ENCODE assay signal across 32 cellular contexts in genomic region chr13:101730420-101731000, GRCh38.
DNase-seq lines count a peak whose midpoint lies in the region; ATAC-seq and TF ChIP-seq lines count a peak whose summit lies in the region.
"Had no signal": no experiment of that assay in that cellular context is flagged by ENCODE, and none has a peak within 500 bp of the region (broad histone marks: within the 10 kb centered on the region; RNA-seq: fewer than 3 reads in every experiment).

No MANE protein-coding gene starts in this region.

- H3K4me1 ChIP-seq in A673 (ENCODE audit: insufficient read depth, low read length, poor library complexity, severe bottlenecking): no peaks in the 10 kb centered on the region
- H3K4me1 ChIP-seq: heart left ventricle, prostate gland, sigmoid colon had no signal

- peaks cover 2% of the 10 kb centered on the region for H3K27me3 Mint-ChIP-seq in activated CD4-positive, alpha-beta memory T cell treated with anti-CD3 and anti-CD28 coated beads, Interleukin-2, amount 10 ng/mL, durations not matched to agents 7 days and 5 days
- H3K27me3 Mint-ChIP-seq: brain had no signal

- intact Hi-C loops in A673 (cut with micrococcal nuclease; ENCODE audit: unreplicated experiment): no loop called here

- H3K4me1 Mint-ChIP-seq in activated CD4-positive, alpha-beta memory T cell treated with anti-CD3 and anti-CD28 coated beads, Interleukin-2, amount 10 ng/mL, durations not matched to agents 7 days and 5 days: no peaks in the 10 kb centered on the region
- H3K4me1 Mint-ChIP-seq: naive B cell had no signal

- H3K4me3 Mint-ChIP-seq in activated CD4-positive, alpha-beta memory T cell treated with anti-CD3 and anti-CD28 coated beads, Interleukin-2, amount 10 ng/mL, durations not matched to agents 7 days and 5 days: no peak overlapping the region
- H3K4me3 Mint-ChIP-seq: activated T-helper 1 cell treated with anti-CD3 and anti-CD28 coated beads, Interleukin-12 subunit alpha, Interleukin-12 subunit beta, Interleukin-2, Interleukin-4 antibody, amounts not matched to agents 30 ng/mL and 10 ng/mL and 1 ng/mL, durations not matched to agents 14 hours and 24 hours and 36 hours; brain; naive B cell; T-helper 1 cell treated with Interleukin-12 subunit alpha and Interleukin-12 subunit beta and Interleukin-4 antibody, amounts not matched to agents 30 μg/mL and 1 μg/mL, for 36 hours had no signal

- no peak overlapping the region for H3K4me3 ChIP-seq in fibroblast of mammary gland (ENCODE audit: control insufficient read depth, low read depth, low read length)
- no peak overlapping the region for H3K4me3 ChIP-seq in A673 (ENCODE audit: low read depth, low read length, poor library complexity, severe bottlenecking)
- H3K4me3 ChIP-seq: BLaER1 treated with 17β-estradiol and CSF1 and Interleukin-3, amounts not matched to agents 10 nM and 100 nM; dorsolateral prefrontal cortex; esophagus muscularis mucosa; GM12878; heart left ventricle; prostate gland; sigmoid colon had no signal

- H3K27me3 ChIP-seq in A673 (replicated peaks; ENCODE audit: insufficient read depth, low read depth, low read length, poor library complexity): no peaks in the 10 kb centered on the region
- H3K27me3 ChIP-seq: BLaER1 treated with 17β-estradiol and CSF1 and Interleukin-3, amounts not matched to agents 10 nM and 100 nM; dorsolateral prefrontal cortex; esophagus muscularis mucosa; heart left ventricle; sigmoid colon had no signal

- no peak overlapping the region for H3K27ac Mint-ChIP-seq in activated CD4-positive, alpha-beta memory T cell treated with anti-CD3 and anti-CD28 coated beads, Interleukin-2, amount 10 ng/mL, durations not matched to agents 7 days and 5 days
- H3K27ac Mint-ChIP-seq: activated T-helper 1 cell treated with anti-CD3 and anti-CD28 coated beads, Interleukin-12 subunit alpha, Interleukin-12 subunit beta, Interleukin-2, Interleukin-4 antibody, amounts not matched to agents 30 ng/mL and 10 ng/mL and 1 ng/mL, durations not matched to agents 14 hours and 24 hours and 36 hours; brain; T-helper 1 cell treated with Interleukin-12 subunit alpha and Interleukin-12 subunit beta and Interleukin-4 antibody, amounts not matched to agents 30 μg/mL and 1 μg/mL, for 36 hours had no signal

- H3K36me3 Mint-ChIP-seq in activated CD4-positive, alpha-beta memory T cell treated with anti-CD3 and anti-CD28 coated beads, Interleukin-2, amount 10 ng/mL, durations not matched to agents 7 days and 5 days (ENCODE audit: low read depth): no peaks in the 10 kb centered on the region
- H3K36me3 Mint-ChIP-seq: brain, naive B cell had no signal

- CTCF ChIA-PET in A673 (lab: Charles Lee): no interaction called here
- CTCF ChIA-PET in activated CD4-positive, alpha-beta memory T cell treated with anti-CD3 and anti-CD28 coated beads, Interleukin-2, amount 10 ng/mL, durations not matched to agents 7 days and 5 days (lab: Charles Lee): no interaction called here

- H3K9me3 Mint-ChIP-seq in activated CD4-positive, alpha-beta memory T cell treated with anti-CD3 and anti-CD28 coated beads, Interleukin-2, amount 10 ng/mL, durations not matched to agents 7 days and 5 days: no peaks in the 10 kb centered on the region
- H3K9me3 Mint-ChIP-seq: activated T-helper 1 cell treated with anti-CD3 and anti-CD28 coated beads, Interleukin-12 subunit alpha, Interleukin-12 subunit beta, Interleukin-2, Interleukin-4 antibody, amounts not matched to agents 30 ng/mL and 10 ng/mL and 1 ng/mL, durations not matched to agents 14 hours and 24 hours and 36 hours; brain; naive B cell; T-helper 1 cell treated with Interleukin-12 subunit alpha and Interleukin-12 subunit beta and Interleukin-4 antibody, amounts not matched to agents 30 μg/mL and 1 μg/mL, for 36 hours had no signal

- ATAC-seq in left lobe of liver (no peak), GM19467 (IDR thresholded peaks at IDR 0.05; ENCODE audit: unreplicated experiment) (no peak)
- ATAC-seq: GM12878, heart left ventricle had no signal

- H3K9me3 ChIP-seq in A673 (ENCODE audit: low read depth, low read length, poor library complexity, severe bottlenecking): no peaks in the 10 kb centered on the region
- H3K9me3 ChIP-seq: BLaER1 treated with 17β-estradiol and CSF1 and Interleukin-3, amounts not matched to agents 10 nM and 100 nM; esophagus muscularis mucosa; heart left ventricle; prostate gland; sigmoid colon had no signal

- no peak overlapping the region for H3K27ac ChIP-seq in A673 (ENCODE audit: low read depth, low read length, poor library complexity, severe bottlenecking)
- H3K27ac ChIP-seq: BLaER1 treated with 17β-estradiol and CSF1 and Interleukin-3, amounts not matched to agents 10 nM and 100 nM; dorsolateral prefrontal cortex; esophagus muscularis mucosa; heart left ventricle; prostate gland; RWPE1; sigmoid colon had no signal

- TF ChIP-seq CTCF in fibroblast of mammary gland (conservative IDR thresholded peaks at IDR 0.05; ENCODE audit: control insufficient read depth, insufficient read depth, low read depth, low read length) (no peak), A673 (conservative IDR thresholded peaks at IDR 0.05; ENCODE audit: low read depth, low read length) (no peak)

- POLR2A ChIA-PET in A673 (lab: Charles Lee; ENCODE audit: low non-redundant PET): no interaction called here
- POLR2A ChIA-PET in activated CD4-positive, alpha-beta memory T cell treated with anti-CD3 and anti-CD28 coated beads, Interleukin-2, amount 10 ng/mL, durations not matched to agents 7 days and 5 days (lab: Charles Lee): no interaction called here

- H3K36me3 ChIP-seq in A673 (ENCODE audit: insufficient read depth, low read length, poor library complexity, severe bottlenecking): no peaks in the 10 kb centered on the region
- H3K36me3 ChIP-seq: BLaER1 treated with 17β-estradiol and CSF1 and Interleukin-3, amounts not matched to agents 10 nM and 100 nM; esophagus muscularis mucosa; heart left ventricle; prostate gland; sigmoid colon had no signal

- no TSS peak for BruUV-seq in A673 (replicated peaks; lab: Mats Ljungman, UMichigan)

- DNase-seq in A172 (ENCODE audit: low spot score): peak; percentile 79
- peak; percentile 20 for DNase-seq in HT1080 (ENCODE audit: low read depth)
- DNase-seq in NCI-H774 (lab: John Stamatoyannopoulos, UW): peak; percentile 12
- peak; percentile 17 for DNase-seq in fibroblast of mammary gland (ENCODE audit: low read depth)
- no peak for DNase-seq in A673 (ENCODE audit: low spot score)
- DNase-seq in left lobe of liver (ENCODE audit: low spot score): no peak
- DNase-seq in activated CD4-positive, alpha-beta memory T cell treated with anti-CD3 and anti-CD28 coated beads, Interleukin-2, amount 10 ng/mL, durations not matched to agents 7 days and 5 days: no peak
- DNase-seq: activated CD4-positive, alpha-beta T cell treated with anti-CD3 and anti-CD28 coated beads, Interleukin-2, amount 50 U/mL, for 4 hours; activated CD4-positive, CD25-positive, alpha-beta regulatory T cell; activated naive CD4-positive, alpha-beta T cell treated with Interleukin-2 at 50 U/mL for 16 hours; cerebellar nuclear complex; dorsolateral prefrontal cortex; foreskin melanocyte; H7; heart left ventricle; kidney; midbrain; naive B cell; NCI-H187 treated with DMSO at 0.1 percent for 48 hours; NCI-H82; sigmoid colon; stimulated activated CD4-positive, alpha-beta T cell treated with anti-CD3 and anti-CD28 coated beads, Interleukin-4, amount 100 ng/mL, for 24 hours; trophoblast cell had no signal

Comparison
In these comparisons a context has a peak if more than half of its experiments do, and no peak if none do; other contexts are left out.
1. DNase-seq: peak in A172 (single experiment), HT1080 (single experiment), NCI-H774 (single experiment) and fibroblast of mammary gland (single experiment); none in A673 (single experiment), left lobe of liver (single experiment) and activated CD4-positive, alpha-beta memory T cell treated with anti-CD3 and anti-CD28 coated beads, Interleukin-2, amount 10 ng/mL, durations not matched to agents 7 days and 5 days (single experiment).